In genomic region chr2:15963977-15964670, GRCh38 we compare ENCODE assay signal across 19 cellular contexts. TPM values are rescaled to one million over a fixed set of nuclear protein-coding genes. Genes with fewer than 3 reads are reported as not detected.
DNase-seq lines count a peak whose midpoint lies in the region; ATAC-seq and TF ChIP-seq lines count a peak whose summit lies in the region.
"Had no signal": no experiment of that assay in that cellular context is flagged by ENCODE, and none has a peak within 500 bp of the region (broad histone marks: within the 10 kb centered on the region; RNA-seq: fewer than 3 reads in every experiment).

No MANE protein-coding gene starts in this region.

- H3K9me3 ChIP-seq in stomach, result no peaks in the 10 kb centered on the region
- no peaks in the 10 kb centered on the region for H3K9me3 ChIP-seq in vagina
- H3K9me3 ChIP-seq: HAP-1 had no signal

- no peak for DNase-seq in activated naive CD8-positive, alpha-beta T cell treated with anti-CD3 and anti-CD28 coated beads, Interleukin-2, amount 50 U/mL, for 24 hours
- DNase-seq in immature natural killer cell (no peak), stomach (peak; percentile 7), vagina (ENCODE audit: extremely low spot score in 2 of 2) (no peak), putamen (ENCODE audit: low spot score) (no peak)
- DNase-seq: ACHN; C1 segment of cervical spinal cord; CD8-positive, alpha-beta T cell; COR-L47; DMS153; DMS79 treated with DMSO at 0.1 percent for 48 hours; EL; GOT3 had no signal

- TF ChIP-seq CTCF in VCaP (conservative IDR thresholded peaks at IDR 0.05), result no peak
- no peak for TF ChIP-seq CTCF in stomach (IDR thresholded peaks at IDR 0.05)
- TF ChIP-seq CTCF in vagina (IDR thresholded peaks at IDR 0.05), result no peak

- H3K27me3 Mint-ChIP-seq in activated naive CD8-positive, alpha-beta T cell, result no peaks in the 10 kb centered on the region
- no peaks in the 10 kb centered on the region for H3K27me3 Mint-ChIP-seq in activated naive CD8-positive, alpha-beta T cell treated with anti-CD3 and anti-CD28 coated beads, Interleukin-2, amount 50 U/mL, for 24 hours
- H3K27me3 Mint-ChIP-seq in immature natural killer cell (ENCODE audit: low read depth in 3 of 3), result peaks cover 0 to 5% (median 0%) of the 10 kb centered on the region in 3 donors

- H3K36me3 Mint-ChIP-seq in activated naive CD8-positive, alpha-beta T cell, result no peaks in the 10 kb centered on the region
- no peaks in the 10 kb centered on the region for H3K36me3 Mint-ChIP-seq in activated naive CD8-positive, alpha-beta T cell treated with anti-CD3 and anti-CD28 coated beads, Interleukin-2, amount 50 U/mL, for 24 hours (ENCODE audit: low read depth)
- H3K36me3 Mint-ChIP-seq in immature natural killer cell, result peaks cover 0 to 4% (median 0%) of the 10 kb centered on the region in 3 donors
- H3K36me3 Mint-ChIP-seq: CD8-positive, alpha-beta T cell had no signal

- no peak for TF ChIP-seq POLR2A in stomach (IDR thresholded peaks at IDR 0.05)
- no peak for TF ChIP-seq POLR2A in vagina (IDR thresholded peaks at IDR 0.05)

- no peak overlapping the region for H3K4me3 ChIP-seq in stomach
- no peak overlapping the region for H3K4me3 ChIP-seq in vagina
- H3K4me3 ChIP-seq: HAP-1 had no signal

- ATAC-seq in activated naive CD8-positive, alpha-beta T cell treated with anti-CD3 and anti-CD28 coated beads, Interleukin-2, amount 50 U/mL, for 24 hours, result no peak
- ATAC-seq in GM21619 (IDR thresholded peaks at IDR 0.05; ENCODE audit: unreplicated experiment), result no peak
- ATAC-seq: CD8-positive, alpha-beta T cell had no signal

- H3K9me3 Mint-ChIP-seq in activated naive CD8-positive, alpha-beta T cell (ENCODE audit: low read depth), result no peaks in the 10 kb centered on the region
- peaks cover 3% of the 10 kb centered on the region for H3K9me3 Mint-ChIP-seq in activated naive CD8-positive, alpha-beta T cell treated with anti-CD3 and anti-CD28 coated beads, Interleukin-2, amount 50 U/mL, for 24 hours
- H3K9me3 Mint-ChIP-seq in immature natural killer cell, result peaks cover 0 to 3% (median 0%) of the 10 kb centered on the region in 6 donors
- H3K9me3 Mint-ChIP-seq: CD8-positive, alpha-beta T cell had no signal

- no peak overlapping the region for H3K4me3 Mint-ChIP-seq in activated naive CD8-positive, alpha-beta T cell
- H3K4me3 Mint-ChIP-seq in activated naive CD8-positive, alpha-beta T cell treated with anti-CD3 and anti-CD28 coated beads, Interleukin-2, amount 50 U/mL, for 24 hours, result no peak overlapping the region
- H3K4me3 Mint-ChIP-seq in immature natural killer cell, result peak overlapping the region in 3 of 5 donors; percentile 35 to 58 (median 47)
- H3K4me3 Mint-ChIP-seq: CD8-positive, alpha-beta T cell had no signal

- 67 to 86% (median 83%) methylated on average over 5 of the region's 5 CpGs for WGBS in stomach, 5 donors

- peaks cover 0 to 11% (median 4%) of the 10 kb centered on the region in 4 donors for H3K4me1 ChIP-seq in stomach
- H3K4me1 ChIP-seq in vagina, result no peaks in the 10 kb centered on the region

- no peaks in the 10 kb centered on the region for H3K36me3 ChIP-seq in stomach
- H3K36me3 ChIP-seq in vagina, result no peaks in the 10 kb centered on the region
- H3K36me3 ChIP-seq: HAP-1 had no signal

- H3K27ac ChIP-seq in VCaP, result peak overlapping the region; percentile 52
- H3K27ac ChIP-seq in stomach, result no peak overlapping the region
- no peak overlapping the region for H3K27ac ChIP-seq in vagina

- intact Hi-C loops in stomach (cut with DNase I; ENCODE audit: low total_unique reads), result no loop called here
- intact Hi-C loops in vagina (cut with DNase I), result no loop called here

- TF ChIP-seq EP300 in stomach (IDR thresholded peaks at IDR 0.05), result no peak

- peak overlapping the region; percentile 16 for H3K27ac Mint-ChIP-seq in activated naive CD8-positive, alpha-beta T cell
- no peak overlapping the region for H3K27ac Mint-ChIP-seq in activated naive CD8-positive, alpha-beta T cell treated with anti-CD3 and anti-CD28 coated beads, Interleukin-2, amount 50 U/mL, for 24 hours
- H3K27ac Mint-ChIP-seq in immature natural killer cell, result peak overlapping the region in 1 of 6 donors; percentile 46
- H3K27ac Mint-ChIP-seq: CD8-positive, alpha-beta T cell had no signal

- H3K4me1 Mint-ChIP-seq in activated naive CD8-positive, alpha-beta T cell (ENCODE audit: low read depth), result peaks cover 43% of the 10 kb centered on the region
- peaks cover 42% of the 10 kb centered on the region for H3K4me1 Mint-ChIP-seq in activated naive CD8-positive, alpha-beta T cell treated with anti-CD3 and anti-CD28 coated beads, Interleukin-2, amount 50 U/mL, for 24 hours
- H3K4me1 Mint-ChIP-seq in immature natural killer cell, result peaks cover 27 to 31% of the 10 kb centered on the region in 2 donors

- no peaks in the 10 kb centered on the region for H3K27me3 ChIP-seq in stomach
- no peaks in the 10 kb centered on the region for H3K27me3 ChIP-seq in vagina

RNA-seq across cellular contexts. Expression of gene MYCN, which starts 23.8 kb away (rescaled TPM):
- polyA plus RNA-seq in immature natural killer cell (not detected), stomach (1 to 10 TPM in 2 of 3 donors, under 1 TPM in 1; 0.90 to 1.7 (median 1.5) TPM)
- total RNA-seq in stomach (1 to 10 TPM in 4 of 5 donors, not detected in 1; 2.3 to 9.6 (median 5.6) TPM), vagina (2.0 TPM)
- total RNA-seq: A172; CD8-positive, alpha-beta T cell; HT-29 had no signal

Comparison
In these comparisons a context has a peak if more than half of its experiments do, and no peak if none do; other contexts are left out.
1. H3K4me3 Mint-ChIP-seq: peak in immature natural killer cell (3 of 5); none in activated naive CD8-positive, alpha-beta T cell (single experiment) and activated naive CD8-positive, alpha-beta T cell treated with anti-CD3 and anti-CD28 coated beads, Interleukin-2, amount 50 U/mL, for 24 hours (single experiment).